In genomic region chr18:23258566-23259265, GRCh38 we compare ENCODE assay signal across 10 cellular contexts.
DNase-seq lines count a peak whose midpoint lies in the region; ATAC-seq and TF ChIP-seq lines count a peak whose summit lies in the region.
"Had no signal": no experiment of that assay in that cellular context is flagged by ENCODE, and none has a peak within 500 bp of the region (broad histone marks: within the 10 kb centered on the region; RNA-seq: fewer than 3 reads in every experiment).

No MANE protein-coding gene starts in this region.

- H3K36me3 ChIP-seq in HUES64 (ENCODE audit: insufficient read depth, low read length) (peaks cover 49% of the 10 kb centered on the region), neural progenitor cell (no peaks in the 10 kb centered on the region)

- H3K4me1 Mint-ChIP-seq in CD4-positive, alpha-beta T cell (ENCODE audit: low read depth): peaks cover 40% of the 10 kb centered on the region
- peaks cover 43% of the 10 kb centered on the region for H3K4me1 Mint-ChIP-seq in chondrocyte (ENCODE audit: low read depth)
- peaks cover 42% of the 10 kb centered on the region for H3K4me1 Mint-ChIP-seq in neural progenitor cell

- no peaks in the 10 kb centered on the region for H3K79me2 ChIP-seq in neural progenitor cell (ENCODE audit: low read depth)

- H3K27me3 Mint-ChIP-seq in CD4-positive, alpha-beta T cell: no peaks in the 10 kb centered on the region
- H3K27me3 Mint-ChIP-seq in chondrocyte (ENCODE audit: low read depth) (no peaks in the 10 kb centered on the region), neural progenitor cell (ENCODE audit: insufficient read depth, low read depth) (peaks cover 9% of the 10 kb centered on the region)

- peak overlapping the region; percentile 71 for H3K27ac Mint-ChIP-seq in CD4-positive, alpha-beta T cell
- H3K27ac Mint-ChIP-seq in chondrocyte (ENCODE audit: unreplicated experiment) (peak overlapping the region; percentile 93), neural progenitor cell (peak overlapping the region; percentile 89)

- no peak overlapping the region for H3K27ac ChIP-seq in CD4-positive, alpha-beta T cell (ENCODE audit: low read depth, low read length)
- H3K27ac ChIP-seq in HUES64 (ENCODE audit: low read depth, low read length): peak overlapping the region; percentile 88
- no peak overlapping the region for H3K27ac ChIP-seq in neural progenitor cell

- peaks cover 22% of the 10 kb centered on the region for H3F3A ChIP-seq in neural progenitor cell (ENCODE audit: low read depth)

- H3K4me3 ChIP-seq in HUES64 (ENCODE audit: low read length) (no peak overlapping the region), neural progenitor cell (no peak overlapping the region)

- no peaks in the 10 kb centered on the region for H3K27me3 ChIP-seq in CD4-positive, alpha-beta T cell (ENCODE audit: control insufficient read depth, insufficient read depth, low read length)
- H3K27me3 ChIP-seq in HUES64 (ENCODE audit: insufficient read depth, low read length) (no peaks in the 10 kb centered on the region), neural progenitor cell (no peaks in the 10 kb centered on the region)

- peaks cover 7% of the 10 kb centered on the region for H4K20me1 ChIP-seq in neural progenitor cell (ENCODE audit: low read depth)

- POLR2A ChIA-PET in CD4-positive, alpha-beta T cell (lab: Charles Lee): no interaction called here

- no peaks in the 10 kb centered on the region for H3K36me3 Mint-ChIP-seq in CD4-positive, alpha-beta T cell (ENCODE audit: low read depth)
- H3K36me3 Mint-ChIP-seq in chondrocyte (ENCODE audit: low read depth) (peaks cover 15% of the 10 kb centered on the region), neural progenitor cell (peaks cover 18% of the 10 kb centered on the region)

- H3K4me1 ChIP-seq in HUES64 (ENCODE audit: insufficient read depth, low read length) (peaks cover 27% of the 10 kb centered on the region), neural progenitor cell (peaks cover 20% of the 10 kb centered on the region)

- DNase-seq in CD4-positive, alpha-beta T cell: no peak
- DNase-seq in chondrocyte (ENCODE audit: low spot score) (no peak), neural progenitor cell (ENCODE audit: low spot score) (no peak), left colon (no peak)
- no peak for DNase-seq in effector CD4-positive, alpha-beta T cell
- DNase-seq: activated naive CD4-positive, alpha-beta T cell treated with anti-CD3 and anti-CD28 coated beads for 36 hours; DMS153 had no signal

- no peak overlapping the region for H3K4me3 Mint-ChIP-seq in CD4-positive, alpha-beta T cell
- H3K4me3 Mint-ChIP-seq in chondrocyte (ENCODE audit: unreplicated experiment): no peak overlapping the region
- peak overlapping the region; percentile 71 for H3K4me3 Mint-ChIP-seq in neural progenitor cell

- H3K4me2 ChIP-seq in neural progenitor cell: no peak overlapping the region

- WGBS in HUES64: 92% methylated on average over 10 of the region's 10 CpGs

- H3K9ac ChIP-seq in HUES64 (ENCODE audit: low read depth, low read length) (no peak overlapping the region), neural progenitor cell (no peak overlapping the region)

- intact Hi-C loops in CD4-positive, alpha-beta T cell (cut with DNase I, micrococcal nuclease): no loop called here
- intact Hi-C loops in left colon (cut with DNase I, micrococcal nuclease): no loop called here

- no peak for ATAC-seq in CD4-positive, alpha-beta T cell (ENCODE audit: poor library complexity)
- ATAC-seq in HG03097 (IDR thresholded peaks at IDR 0.05; ENCODE audit: low FRiP score, unreplicated experiment) (no peak), left colon (no peak), GM18519 (IDR thresholded peaks at IDR 0.05; ENCODE audit: low FRiP score, unreplicated experiment) (no peak)

- H2AFZ ChIP-seq in neural progenitor cell (replicated peaks): no peak overlapping the region

- no peak for TF ChIP-seq CTCF in CD4-positive, alpha-beta T cell (IDR thresholded peaks at IDR 0.05)
- no peak for TF ChIP-seq CTCF in chondrocyte (IDR thresholded peaks at IDR 0.05)
- TF ChIP-seq CTCF in neural progenitor cell (IDR thresholded peaks at IDR 0.05): no peak

- H3K9me3 Mint-ChIP-seq in CD4-positive, alpha-beta T cell: no peaks in the 10 kb centered on the region
- no peaks in the 10 kb centered on the region for H3K9me3 Mint-ChIP-seq in chondrocyte (ENCODE audit: low read depth)
- H3K9me3 Mint-ChIP-seq in neural progenitor cell: peaks cover 4% of the 10 kb centered on the region
- H3K9me3 Mint-ChIP-seq: activated naive CD4-positive, alpha-beta T cell treated with anti-CD3 and anti-CD28 coated beads for 36 hours had no signal

- CTCF ChIA-PET in CD4-positive, alpha-beta T cell (lab: Charles Lee): no interaction called here

- no peaks in the 10 kb centered on the region for H3K9me3 ChIP-seq in CD4-positive, alpha-beta T cell (ENCODE audit: control insufficient read depth, low read length)
- H3K9me3 ChIP-seq in HUES64 (ENCODE audit: insufficient read depth, low read depth, low read length): no peaks in the 10 kb centered on the region
- no peaks in the 10 kb centered on the region for H3K9me3 ChIP-seq in neural progenitor cell (ENCODE audit: low read depth)
